In genomic region chr14:99604766-99605298, GRCh38 we compare ENCODE assay signal across 8 cellular contexts. TPM values are rescaled to one million over a fixed set of nuclear protein-coding genes. Genes with fewer than 3 reads are reported as not detected.
DNase-seq lines count a peak whose midpoint lies in the region; ATAC-seq and TF ChIP-seq lines count a peak whose summit lies in the region.

No MANE protein-coding gene starts in this region.

- no peaks in the 10 kb centered on the region for H3K27me3 Mint-ChIP-seq in CD8-positive, alpha-beta memory T cell
- H3K27me3 Mint-ChIP-seq in activated T-helper 1 cell treated with anti-CD3 and anti-CD28 coated beads, Interleukin-12 subunit alpha, Interleukin-12 subunit beta, Interleukin-2, Interleukin-4 antibody, amounts not matched to agents 30 ng/mL and 10 ng/mL and 1 ng/mL, durations not matched to agents 14 hours and 24 hours and 36 hours (ENCODE audit: insufficient read depth): peaks cover 12% of the 10 kb centered on the region
- peaks cover 13% of the 10 kb centered on the region for H3K27me3 Mint-ChIP-seq in glutamatergic neuron (ENCODE audit: unreplicated experiment)

- no peak for TF ChIP-seq POLR2A in IMR-90 (IDR thresholded peaks at IDR 0.05; ENCODE audit: low read depth, low read length)
- no peak for TF ChIP-seq POLR2A in prostate gland (IDR thresholded peaks at IDR 0.05)

- 0 out of 2 replicates have a peak, but pooled peaks have one; percentile 13 for TF ChIP-seq RAD21 in IMR-90 (IDR thresholded peaks at IDR 0.05; ENCODE audit: low read length)

- POLR2A ChIA-PET in CD8-positive, alpha-beta memory T cell (lab: Charles Lee): interaction anchor here (1.1 to 3.1 kb wide), 4 partner anchors 10 to 366 kb away, joined by 3 to 25 read pairs (median 16); partner anchors contain the start of genes CCNK, CYP46A1 and SETD3
- POLR2A ChIA-PET in IMR-90 (lab: Charles Lee; ENCODE audit: unreplicated experiment): no interaction called here

- H4K20me1 ChIP-seq in IMR-90 (ENCODE audit: insufficient read depth, low read length): peaks cover 32% of the 10 kb centered on the region

- H3K9me3 Mint-ChIP-seq in CD8-positive, alpha-beta memory T cell: no peaks in the 10 kb centered on the region
- no peaks in the 10 kb centered on the region for H3K9me3 Mint-ChIP-seq in activated T-helper 1 cell treated with anti-CD3 and anti-CD28 coated beads, Interleukin-12 subunit alpha, Interleukin-12 subunit beta, Interleukin-2, Interleukin-4 antibody, amounts not matched to agents 30 ng/mL and 10 ng/mL and 1 ng/mL, durations not matched to agents 14 hours and 24 hours and 36 hours
- peaks cover 13% of the 10 kb centered on the region for H3K9me3 Mint-ChIP-seq in glutamatergic neuron (ENCODE audit: unreplicated experiment)

- H3K36me3 Mint-ChIP-seq in CD8-positive, alpha-beta memory T cell: peaks cover 0 to 2% (median 2%) of the 10 kb centered on the region in 3 donors
- no peaks in the 10 kb centered on the region for H3K36me3 Mint-ChIP-seq in activated T-helper 1 cell treated with anti-CD3 and anti-CD28 coated beads, Interleukin-12 subunit alpha, Interleukin-12 subunit beta, Interleukin-2, Interleukin-4 antibody, amounts not matched to agents 30 ng/mL and 10 ng/mL and 1 ng/mL, durations not matched to agents 14 hours and 24 hours and 36 hours (ENCODE audit: low read depth)
- no peaks in the 10 kb centered on the region for H3K36me3 Mint-ChIP-seq in glutamatergic neuron (ENCODE audit: unreplicated experiment)

- H3K14ac ChIP-seq in IMR-90 (replicated peaks; ENCODE audit: low read depth, low read length): peak overlapping the region; percentile 52; the same call in 1 of the 2 replicates

- peak overlapping the region; percentile 95 for H2AFZ ChIP-seq in IMR-90 (replicated peaks; ENCODE audit: low read length, poor library complexity)

- peak overlapping the region in 1 of 2 experiments; percentile 67; a peak in 1 of 4 replicates for H4K8ac ChIP-seq in IMR-90 (ENCODE audit: low read depth in 2 of 2, low read length in 2 of 2)

- H3K79me1 ChIP-seq in IMR-90 (ENCODE audit: low read depth in 1 of 2, low read length in 2 of 2): peaks cover 15 to 49% of the 10 kb centered on the region in 2 experiments; a peak in 3 of 4 replicates

- peaks cover 15% of the 10 kb centered on the region for H3K9me1 ChIP-seq in IMR-90 (ENCODE audit: insufficient read depth, low read length)

- peak overlapping the region; percentile 51; the same call in 1 of the 2 replicates for H3K56ac ChIP-seq in IMR-90 (ENCODE audit: extremely low read depth, insufficient read depth, low read length)

- dilution Hi-C loops in IMR-90 (cut with HindIII; ENCODE audit: low sequenced_read_pairs, unreplicated experiment): no loop called here

- H3K9me3 ChIP-seq in CD8-positive, alpha-beta memory T cell (ENCODE audit: low read length): no peaks in the 10 kb centered on the region
- H3K9me3 ChIP-seq in IMR-90 (ENCODE audit: control insufficient read depth, insufficient read depth, low read length) (no peaks in the 10 kb centered on the region), prostate gland (no peaks in the 10 kb centered on the region)

- peak overlapping the region; percentile 21; the same call in 1 of the 2 replicates for H3K18ac ChIP-seq in IMR-90 (ENCODE audit: low read depth, low read length)

- CTCF ChIA-PET in CD8-positive, alpha-beta memory T cell (lab: Charles Lee): interaction anchor here (0.7 to 1.3 kb wide), 4 partner anchors 10 to 78 kb away, joined by 3 to 4 read pairs (median 4); no protein-coding TSS in a partner anchor
- CTCF ChIA-PET in IMR-90 (lab: Yijun Ruan, JAX): interaction anchor here (1.4 kb wide), 1 partner anchor 29 kb away, joined by 3 read pairs; no protein-coding TSS in a partner anchor

- intact Hi-C loops in IMR-90 (cut with micrococcal nuclease): loop anchor here (1.0 to 2.0 kb wide), 3 partner anchors 42 to 83 kb away; no protein-coding TSS in a partner anchor
- intact Hi-C loops in activated T-helper 1 cell treated with anti-CD3 and anti-CD28 coated beads, Interleukin-12 subunit alpha, Interleukin-12 subunit beta, Interleukin-2, Interleukin-4 antibody, amounts not matched to agents 30 ng/mL and 10 ng/mL and 1 ng/mL, durations not matched to agents 14 hours and 24 hours and 36 hours (cut with micrococcal nuclease): loop anchor here (1.0 to 10.0 kb wide), 7 partner anchors 10 to 590 kb away; partner anchors contain the start of genes BCL11B, CCNK and CYP46A1
- intact Hi-C loops in prostate gland (cut with DNase I): loop anchor here (2.0 to 5.0 kb wide), 2 partner anchors 43 to 82 kb away; no protein-coding TSS in a partner anchor

- peak overlapping the region; percentile 18; the same call in 1 of the 2 replicates for H2BK120ac ChIP-seq in IMR-90 (ENCODE audit: low read depth, low read length)

- peak overlapping the region; percentile 51; the same call in 1 of the 2 replicates for H4K91ac ChIP-seq in IMR-90 (ENCODE audit: insufficient read depth, low read depth, low read length)

- H3K4ac ChIP-seq in IMR-90 (ENCODE audit: low read depth, low read length): peak overlapping the region; percentile 76

- H3K4me1 ChIP-seq in CD8-positive, alpha-beta memory T cell (ENCODE audit: insufficient read depth, low read length): peaks cover 31% of the 10 kb centered on the region
- H3K4me1 ChIP-seq in IMR-90 (ENCODE audit: control insufficient read depth, insufficient read depth, low read length) (peaks cover 17% of the 10 kb centered on the region), prostate gland (replicated peaks) (peaks cover 13% of the 10 kb centered on the region)

- H3K4me1 Mint-ChIP-seq in CD8-positive, alpha-beta memory T cell: peaks cover 30 to 38% (median 36%) of the 10 kb centered on the region in 3 donors
- H3K4me1 Mint-ChIP-seq in activated T-helper 1 cell treated with anti-CD3 and anti-CD28 coated beads, Interleukin-12 subunit alpha, Interleukin-12 subunit beta, Interleukin-2, Interleukin-4 antibody, amounts not matched to agents 30 ng/mL and 10 ng/mL and 1 ng/mL, durations not matched to agents 14 hours and 24 hours and 36 hours (ENCODE audit: low read depth): peaks cover 24% of the 10 kb centered on the region
- peaks cover 33% of the 10 kb centered on the region for H3K4me1 Mint-ChIP-seq in glutamatergic neuron (ENCODE audit: low read depth, unreplicated experiment)

- peak overlapping the region; percentile 44; the same call in 1 of the 2 replicates for H4K5ac ChIP-seq in IMR-90 (ENCODE audit: low read depth, low read length)

- no peak overlapping the region for H2AK5ac ChIP-seq in IMR-90 (ENCODE audit: low read depth, low read length)

- H3K27me3 ChIP-seq in CD8-positive, alpha-beta memory T cell (ENCODE audit: insufficient read depth, low read length, poor library complexity, severe bottlenecking): no peaks in the 10 kb centered on the region
- H3K27me3 ChIP-seq in IMR-90 (ENCODE audit: control insufficient read depth, insufficient read depth, low read length): no peaks in the 10 kb centered on the region
- no peaks in the 10 kb centered on the region for H3K27me3 ChIP-seq in prostate gland (replicated peaks; ENCODE audit: insufficient read depth)

- H3K27ac Mint-ChIP-seq in CD8-positive, alpha-beta memory T cell: peak overlapping the region; percentile 41 to 97 (median 94)
- peak overlapping the region; percentile 88 for H3K27ac Mint-ChIP-seq in activated T-helper 1 cell treated with anti-CD3 and anti-CD28 coated beads, Interleukin-12 subunit alpha, Interleukin-12 subunit beta, Interleukin-2, Interleukin-4 antibody, amounts not matched to agents 30 ng/mL and 10 ng/mL and 1 ng/mL, durations not matched to agents 14 hours and 24 hours and 36 hours
- peak overlapping the region; percentile 98 for H3K27ac Mint-ChIP-seq in glutamatergic neuron (ENCODE audit: unreplicated experiment)

- no peaks in the 10 kb centered on the region for H3K36me3 ChIP-seq in CD8-positive, alpha-beta memory T cell (ENCODE audit: insufficient read depth, low read length)
- H3K36me3 ChIP-seq in IMR-90 (ENCODE audit: control insufficient read depth, insufficient read depth, low read length) (no peaks in the 10 kb centered on the region), prostate gland (no peaks in the 10 kb centered on the region)

- peak overlapping the region; percentile 66 for H3K4me3 ChIP-seq in CD8-positive, alpha-beta memory T cell (ENCODE audit: low read length)
- H3K4me3 ChIP-seq in IMR-90 (ENCODE audit: insufficient read depth, low read depth, low read length) (peak overlapping the region; percentile 63), prostate gland (peak overlapping the region; percentile 63 to 74)

- no peak for DNase-seq in CD8-positive, alpha-beta memory T cell
- DNase-seq in GM20000 (ENCODE audit: low spot score): peak; percentile 58
- DNase-seq in IMR-90: peak; percentile 33
- peak; percentile 8 for DNase-seq in activated T-helper 1 cell treated with anti-CD3 and anti-CD28 coated beads, Interleukin-12 subunit alpha, Interleukin-12 subunit beta, Interleukin-2, Interleukin-4 antibody, amounts not matched to agents 30 ng/mL and 10 ng/mL and 1 ng/mL, durations not matched to agents 14 hours and 24 hours and 36 hours (ENCODE audit: low spot score)
- DNase-seq in glutamatergic neuron: peak; percentile 75
- no peak for DNase-seq in prostate gland (ENCODE audit: low spot score)
- no peak for DNase-seq in NAMALWA (ENCODE audit: low spot score)

- in situ Hi-C loops in IMR-90 (cut with MboI; ENCODE audit: low sequenced_read_pairs): no loop called here

- no TSS peak for BruUV-seq in IMR-90 (replicated peaks; lab: Mats Ljungman, UMichigan)

- peak overlapping the region; percentile 82 for H3K9ac ChIP-seq in IMR-90 (ENCODE audit: low read depth, low read length)

- peak overlapping the region; percentile 60; the same call in 1 of the 2 replicates for H3K23ac ChIP-seq in IMR-90 (ENCODE audit: low read depth, low read length)

- peak overlapping the region; percentile 75 to 96 (median 91) for H3K4me3 Mint-ChIP-seq in CD8-positive, alpha-beta memory T cell
- H3K4me3 Mint-ChIP-seq in activated T-helper 1 cell treated with anti-CD3 and anti-CD28 coated beads, Interleukin-12 subunit alpha, Interleukin-12 subunit beta, Interleukin-2, Interleukin-4 antibody, amounts not matched to agents 30 ng/mL and 10 ng/mL and 1 ng/mL, durations not matched to agents 14 hours and 24 hours and 36 hours: peak overlapping the region; percentile 88
- H3K4me3 Mint-ChIP-seq in glutamatergic neuron (ENCODE audit: unreplicated experiment): peak overlapping the region; percentile 91

- peak; percentile 18 for ATAC-seq in IMR-90 (ENCODE audit: low read depth)
- ATAC-seq in HG03520 (IDR thresholded peaks at IDR 0.05; ENCODE audit: unreplicated experiment): no peak

- TF ChIP-seq CTCF in GM20000 (IDR thresholded peaks at IDR 0.05; ENCODE audit: extremely low read depth, missing control alignments) (no peak), IMR-90 (conservative IDR thresholded peaks at IDR 0.05; ENCODE audit: low read depth, low read length) (no peak), glutamatergic neuron (IDR thresholded peaks at IDR 0.05; ENCODE audit: partially characterized antibody, unreplicated experiment) (no peak), prostate gland (IDR thresholded peaks at IDR 0.05) (no peak)

- H2BK20ac ChIP-seq in IMR-90 (ENCODE audit: low read depth, low read length): no peak overlapping the region

- WGBS in IMR-90 (ENCODE audit: extremely low coverage in 2 of 2, insufficient read length in 1 of 2), 2 experiments: 0% methylated on average over 4 of the region's 50 CpGs; no CpG with 5 or more reads in 1 of the 2 experiments
- under 1% methylated on average over 50 of the region's 50 CpGs for WGBS in prostate gland

- H2AK9ac ChIP-seq in IMR-90 (replicated peaks; ENCODE audit: low read depth, low read length, poor library complexity): peak overlapping the region; percentile 94

- no peak overlapping the region for H2BK15ac ChIP-seq in IMR-90 (ENCODE audit: low read depth, low read length)

- H3K4me2 ChIP-seq in IMR-90 (ENCODE audit: low read depth, low read length): peak overlapping the region; percentile 77

- H2BK5ac ChIP-seq in IMR-90 (ENCODE audit: low read depth, low read length, poor library complexity, severe bottlenecking): peak overlapping the region; percentile 83

- H3K27ac ChIP-seq in CD8-positive, alpha-beta memory T cell (ENCODE audit: low read depth, low read length): peak overlapping the region; percentile 74
- peak overlapping the region; percentile 83 for H3K27ac ChIP-seq in IMR-90 (ENCODE audit: insufficient read depth, low read length)
- peak overlapping the region; percentile 91 to 98 for H3K27ac ChIP-seq in prostate gland

RNA-seq across cellular contexts. Expression of gene CCDC85C, which starts 0.8 kb away (rescaled TPM):
- total RNA-seq in CD8-positive, alpha-beta memory T cell: 1 to 10 TPM; 4.2 to 5.3 TPM
- 1.2 TPM for polyA plus RNA-seq in CD8-positive, alpha-beta memory T cell
- 13.9 and 16.0 TPM in 2 replicates for total RNA-seq in IMR-90 (2012; rRNA removed)
- 19.0 and 22.2 TPM in 2 replicates for polyA plus RNA-seq in IMR-90 (2012; rRNA removed)
- polyA plus RNA-seq in IMR-90 (2012; cell fraction: cytosol; rRNA removed): 10.9 and 15.5 TPM in 2 replicates
- polyA plus RNA-seq in IMR-90 (2012; cell fraction: nucleus; rRNA removed; ENCODE audit: low replicate concordance): 11.3 and 20.4 TPM in 2 replicates
- 7.4 and 7.6 TPM in 2 replicates for total RNA-seq in activated T-helper 1 cell treated with anti-CD3 and anti-CD28 coated beads, Interleukin-12 subunit alpha, Interleukin-12 subunit beta, Interleukin-2, Interleukin-4 antibody, amounts not matched to agents 30 ng/mL and 10 ng/mL and 1 ng/mL, durations not matched to agents 14 hours and 24 hours and 36 hours
- 32.3 TPM for total RNA-seq in glutamatergic neuron (ENCODE audit: unreplicated experiment)
- total RNA-seq in prostate gland: 10 to 100 TPM; 35.1 to 47.2 TPM

RNA-seq across cellular contexts. Expression of gene HHIPL1, which starts 40.1 kb away (rescaled TPM):
- under 1 TPM in 1 of 2 experiments, not detected in 1; 0.04 TPM for total RNA-seq in CD8-positive, alpha-beta memory T cell
- not detected for polyA plus RNA-seq in CD8-positive, alpha-beta memory T cell
- total RNA-seq in IMR-90 (2012; rRNA removed) (0.56 and 0.72 TPM in 2 replicates), glutamatergic neuron (ENCODE audit: unreplicated experiment) (0.47 TPM), prostate gland (1 to 10 TPM; 2.8 to 4.5 TPM)
- 0.65 and 1.4 TPM in 2 replicates for polyA plus RNA-seq in IMR-90 (2012; rRNA removed)
- polyA plus RNA-seq in IMR-90 (2012; cell fraction: cytosol; rRNA removed): 0.48 and 1.5 TPM in 2 replicates
- polyA plus RNA-seq in IMR-90 (2012; cell fraction: nucleus; rRNA removed; ENCODE audit: low replicate concordance): 0.64 and 1.3 TPM in 2 replicates
- total RNA-seq in activated T-helper 1 cell treated with anti-CD3 and anti-CD28 coated beads, Interleukin-12 subunit alpha, Interleukin-12 subunit beta, Interleukin-2, Interleukin-4 antibody, amounts not matched to agents 30 ng/mL and 10 ng/mL and 1 ng/mL, durations not matched to agents 14 hours and 24 hours and 36 hours: not detected in 2 replicates

Comparison
In these comparisons a context has a peak if more than half of its experiments do, and no peak if none do; other contexts are left out.
1. DNase-seq: peak in GM20000 (single experiment), IMR-90 (single experiment), activated T-helper 1 cell treated with anti-CD3 and anti-CD28 coated beads, Interleukin-12 subunit alpha, Interleukin-12 subunit beta, Interleukin-2, Interleukin-4 antibody, amounts not matched to agents 30 ng/mL and 10 ng/mL and 1 ng/mL, durations not matched to agents 14 hours and 24 hours and 36 hours (single experiment) and glutamatergic neuron (single experiment); none in CD8-positive, alpha-beta memory T cell (0 of 5), prostate gland (single experiment) and NAMALWA (single experiment).
2. Peak in every context shown above with its lines, with median percentiles within 50 percentile points of each other: H3K27ac ChIP-seq, H3K4me3 ChIP-seq, H3K27ac Mint-ChIP-seq and H3K4me3 Mint-ChIP-seq.